Comparison of ENCODE assay signal across 7 cellular contexts in the genomic region with DNA sequence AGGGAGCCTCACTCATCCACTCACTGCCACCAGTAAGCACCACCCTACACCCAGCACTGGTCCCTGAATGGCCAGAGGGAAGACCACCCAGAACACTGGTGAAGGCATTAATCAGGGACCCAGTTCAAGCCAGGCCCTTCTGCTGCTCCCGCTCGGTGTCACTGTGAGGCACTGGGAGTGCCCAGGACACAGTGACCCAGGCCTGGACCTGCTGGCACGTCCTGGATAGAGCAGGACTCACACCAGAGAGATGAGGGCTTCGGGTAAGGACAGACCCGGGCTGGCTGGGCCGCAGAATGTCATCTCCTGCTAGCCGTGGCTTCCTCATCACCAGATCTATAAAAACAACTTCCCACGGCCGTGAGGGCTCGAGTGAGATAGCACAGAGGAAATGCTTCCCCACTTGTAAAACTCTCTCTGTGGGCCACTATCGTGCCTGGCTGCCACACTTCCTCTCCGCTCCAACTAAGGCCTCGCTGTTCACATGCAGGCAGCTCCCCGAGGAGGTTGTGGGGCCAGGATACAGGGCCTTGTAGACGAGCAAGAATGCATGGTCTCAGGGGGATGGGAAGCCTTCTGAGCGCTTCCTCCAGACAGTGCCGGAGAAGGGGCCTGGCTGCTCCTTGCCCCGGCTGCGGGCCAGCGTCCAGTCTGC.
DNase-seq lines count a peak whose midpoint lies in the region; ATAC-seq, FAIRE-seq and TF ChIP-seq lines count a peak whose summit lies in the region.
"Not testable (repeated sequence)": the region's sequence is repeated elsewhere in the genome, so short reads cannot be mapped to it uniquely, and the experiment has no call there.

No MANE protein-coding gene starts in this region.

- H3K27me3 ChIP-seq in CD8-positive, alpha-beta memory T cell (ENCODE audit: insufficient read depth, low read length, poor library complexity, severe bottlenecking); naive thymus-derived CD4-positive, alpha-beta T cell (ENCODE audit: control insufficient read depth in 2 of 2, insufficient read depth in 2 of 2, low read length in 2 of 2); spleen (replicated peaks in 1 of 7): not testable (repeated sequence)

- H3K27ac ChIP-seq in CD8-positive, alpha-beta memory T cell (ENCODE audit: low read depth, low read length), result not testable (repeated sequence)
- H3K27ac ChIP-seq in kidney (ENCODE audit: low read depth in 2 of 2, low read length in 2 of 2) (peak overlapping the region in 1 of 2 donors; percentile 57), spleen (peak overlapping the region in 7 of 8 donors; percentile 20 to 81 (median 74))
- H3K27ac ChIP-seq in naive thymus-derived CD4-positive, alpha-beta T cell (ENCODE audit: low read depth, low read length), result peak overlapping the region; percentile 68

- H3K9ac ChIP-seq in kidney (ENCODE audit: low read length in 2 of 2), result not testable (repeated sequence)

- WGBS in spleen, 5 donors, result 41 to 56% (median 44%) methylated on average over 8 to 20 of the region's 20 CpGs

- peak overlapping the region in 2 of 7 donors; percentile 33 to 34 for H3K4me3 Mint-ChIP-seq in CD8-positive, alpha-beta memory T cell
- not testable (repeated sequence) for H3K4me3 Mint-ChIP-seq in activated naive CD4-positive, alpha-beta T cell treated with anti-CD3 and anti-CD28 coated beads for 36 hours
- peak overlapping the region in 9 of 10 donors; percentile 58 to 89 (median 73) for H3K4me3 Mint-ChIP-seq in naive thymus-derived CD4-positive, alpha-beta T cell

- not testable (repeated sequence) for FAIRE-seq in kidney (lab: Jason Lieb, UNC)

- CTCF ChIA-PET in CD8-positive, alpha-beta memory T cell (lab: Charles Lee); activated naive CD4-positive, alpha-beta T cell treated with anti-CD3 and anti-CD28 coated beads for 36 hours (lab: Charles Lee); naive thymus-derived CD4-positive, alpha-beta T cell (lab: Charles Lee): not testable (repeated sequence)

- peaks cover 7 to 21% (median 12%) of the 10 kb centered on the region in 3 donors for H3K4me1 Mint-ChIP-seq in CD8-positive, alpha-beta memory T cell
- peaks cover 27% of the 10 kb centered on the region for H3K4me1 Mint-ChIP-seq in activated naive CD4-positive, alpha-beta T cell treated with anti-CD3 and anti-CD28 coated beads for 36 hours (ENCODE audit: low read depth)
- peaks cover 7 to 40% (median 32%) of the 10 kb centered on the region in 7 donors for H3K4me1 Mint-ChIP-seq in naive thymus-derived CD4-positive, alpha-beta T cell

- not testable (repeated sequence) for TF ChIP-seq POLR2A in spleen (IDR thresholded peaks at IDR 0.05)

- H3K4me3 ChIP-seq in CD8-positive, alpha-beta memory T cell (ENCODE audit: low read length); fibroblast of pulmonary artery (replicated peaks; ENCODE audit: low read depth, low read length); kidney (ENCODE audit: low read length in 2 of 2); naive thymus-derived CD4-positive, alpha-beta T cell (ENCODE audit: low read length); spleen: not testable (repeated sequence)

- not testable (repeated sequence) for H3K36me3 ChIP-seq in CD8-positive, alpha-beta memory T cell (ENCODE audit: insufficient read depth, low read length); kidney (ENCODE audit: control insufficient read depth in 1 of 2, insufficient read depth in 2 of 2, low read length in 2 of 2); naive thymus-derived CD4-positive, alpha-beta T cell (ENCODE audit: control insufficient read depth in 2 of 3, insufficient read depth in 3 of 3, low read length in 3 of 3)
- peaks cover 0 to 25% (median 2%) of the 10 kb centered on the region in 6 donors for H3K36me3 ChIP-seq in spleen

- not testable (repeated sequence) for TF ChIP-seq CTCF in fibroblast of pulmonary artery (IDR thresholded peaks at IDR 0.05; ENCODE audit: low read length, missing control alignments); kidney (IDR thresholded peaks at IDR 0.05; ENCODE audit: borderline replicate concordance, extremely low read depth, insufficient read depth); spleen (IDR thresholded peaks at IDR 0.05 in 8 of 11, conservative IDR thresholded peaks at IDR 0.05 in 3 of 11)

- not testable (repeated sequence) for H3K9me3 ChIP-seq in CD8-positive, alpha-beta memory T cell (ENCODE audit: low read length); kidney (ENCODE audit: control insufficient read depth in 1 of 2, low read length in 2 of 2); naive thymus-derived CD4-positive, alpha-beta T cell (ENCODE audit: control insufficient read depth in 2 of 3, low read length in 3 of 3)
- H3K9me3 ChIP-seq in spleen, result peaks cover 0 to 13% (median 0%) of the 10 kb centered on the region in 8 donors

- peak in 1 of 5 donors; percentile 38 for DNase-seq in CD8-positive, alpha-beta memory T cell
- DNase-seq in UCSD-AML1 (lab: John Stamatoyannopoulos, UW; ENCODE audit: unreplicated experiment) (peak; percentile 72), fibroblast of pulmonary artery (ENCODE audit: low read depth) (peak; percentile 42), kidney (peak; percentile 75)
- peak; percentile 28 for DNase-seq in activated naive CD4-positive, alpha-beta T cell treated with anti-CD3 and anti-CD28 coated beads for 36 hours
- DNase-seq in naive thymus-derived CD4-positive, alpha-beta T cell, result peak in 6 of 9 donors; percentile 46 to 65 (median 58)
- not testable (repeated sequence) for DNase-seq in spleen

- peak; percentile 88 for ATAC-seq in naive thymus-derived CD4-positive, alpha-beta T cell

- not testable (repeated sequence) for H3K4me1 ChIP-seq in CD8-positive, alpha-beta memory T cell (ENCODE audit: insufficient read depth, low read length); kidney (ENCODE audit: control insufficient read depth in 1 of 2, insufficient read depth in 1 of 2, low read depth in 1 of 2, low read length in 2 of 2)
- H3K4me1 ChIP-seq in naive thymus-derived CD4-positive, alpha-beta T cell (ENCODE audit: control insufficient read depth in 2 of 2, insufficient read depth in 2 of 2, low read length in 2 of 2), result peaks cover 0 to 19% of the 10 kb centered on the region in 2 donors
- peaks cover 0 to 19% (median 7%) of the 10 kb centered on the region in 6 donors for H3K4me1 ChIP-seq in spleen

- H3K27ac Mint-ChIP-seq in CD8-positive, alpha-beta memory T cell, result peak overlapping the region; percentile 34 to 94 (median 81)
- H3K27ac Mint-ChIP-seq in activated naive CD4-positive, alpha-beta T cell treated with anti-CD3 and anti-CD28 coated beads for 36 hours, result not testable (repeated sequence)
- peak overlapping the region; percentile 55 to 99 (median 95) for H3K27ac Mint-ChIP-seq in naive thymus-derived CD4-positive, alpha-beta T cell

- H3K9me3 Mint-ChIP-seq in CD8-positive, alpha-beta memory T cell, result not testable (repeated sequence)
- peaks cover 12% of the 10 kb centered on the region for H3K9me3 Mint-ChIP-seq in activated naive CD4-positive, alpha-beta T cell treated with anti-CD3 and anti-CD28 coated beads for 36 hours
- peaks cover 0 to 19% (median 3%) of the 10 kb centered on the region in 11 donors for H3K9me3 Mint-ChIP-seq in naive thymus-derived CD4-positive, alpha-beta T cell

- H3K36me3 Mint-ChIP-seq in CD8-positive, alpha-beta memory T cell, result peaks cover 5 to 34% (median 13%) of the 10 kb centered on the region in 3 donors
- peaks cover 21% of the 10 kb centered on the region for H3K36me3 Mint-ChIP-seq in activated naive CD4-positive, alpha-beta T cell treated with anti-CD3 and anti-CD28 coated beads for 36 hours (ENCODE audit: low read depth)
- peaks cover 0 to 28% (median 8%) of the 10 kb centered on the region in 5 donors for H3K36me3 Mint-ChIP-seq in naive thymus-derived CD4-positive, alpha-beta T cell

- intact Hi-C loops in activated naive CD4-positive, alpha-beta T cell treated with anti-CD3 and anti-CD28 coated beads for 36 hours (cut with micrococcal nuclease); kidney (cut with DNase I); naive thymus-derived CD4-positive, alpha-beta T cell (cut with micrococcal nuclease); spleen (cut with DNase I; ENCODE audit: low total_unique reads): not testable (repeated sequence)

- not testable (repeated sequence) for H3K27me3 Mint-ChIP-seq in CD8-positive, alpha-beta memory T cell; activated naive CD4-positive, alpha-beta T cell treated with anti-CD3 and anti-CD28 coated beads for 36 hours (ENCODE audit: low read depth); naive thymus-derived CD4-positive, alpha-beta T cell

- POLR2A ChIA-PET in CD8-positive, alpha-beta memory T cell (lab: Charles Lee); naive thymus-derived CD4-positive, alpha-beta T cell (lab: Charles Lee): not testable (repeated sequence)
